In genomic region chr1:180231506-180232420, GRCh38 we compare ENCODE assay signal across 8 cellular contexts. TPM values are rescaled to one million over a fixed set of nuclear protein-coding genes. Genes with fewer than 3 reads are reported as not detected.
DNase-seq lines count a peak whose midpoint lies in the region; ATAC-seq lines count a peak whose summit lies in the region.

No MANE protein-coding gene starts in this region.

- H3K4me3 ChIP-seq in iPS-18c (ENCODE audit: insufficient read depth, low read depth, low read length) = peak overlapping the region; percentile 55; the same call in 1 of the 2 replicates

- peak; percentile 64 for DNase-seq in activated effector memory CD4-positive, alpha-beta T cell treated with anti-CD3 and anti-CD28 coated beads, Interleukin-2, amount 50 U/mL, for 16 hours
- no peak for DNase-seq in activated effector memory CD4-positive, alpha-beta T cell treated with Interleukin-2 at 50 U/mL for 16 hours
- DNase-seq in NCI-H146 treated with DMSO at 0.1 percent for 48 hours (lab: John Stamatoyannopoulos, UW; ENCODE audit: unreplicated experiment) = peak; percentile 21
- DNase-seq in activated T-cell treated with anti-CD3 and anti-CD28 coated beads, Interleukin-2, amount 50 U/mL, for 72 hours = peak; percentile 48
- DNase-seq in stimulated activated naive CD8-positive, alpha-beta T cell treated with anti-CD3 and anti-CD28 coated beads, Interleukin-15, Interleukin-2, amounts not matched to agents 100 U/mL and 50 U/mL, for 24 hours = peak; percentile 23
- no peak for DNase-seq in activated gamma-delta T cell treated with Interleukin-2 at 50 U/mL for 16 hours

- H3K27me3 Mint-ChIP-seq in activated T-cell treated with anti-CD3 and anti-CD28 coated beads, Interleukin-2, amount 50 U/mL, for 72 hours (ENCODE audit: low read depth) = peaks cover 74% of the 10 kb centered on the region

- peaks cover 50% of the 10 kb centered on the region for H3K4me1 Mint-ChIP-seq in activated T-cell treated with anti-CD3 and anti-CD28 coated beads, Interleukin-2, amount 50 U/mL, for 72 hours (ENCODE audit: low read depth)

- no peaks in the 10 kb centered on the region for H3K36me3 Mint-ChIP-seq in activated T-cell treated with anti-CD3 and anti-CD28 coated beads, Interleukin-2, amount 50 U/mL, for 72 hours (ENCODE audit: insufficient read depth in 2 of 2)

- H3K9me3 Mint-ChIP-seq in activated T-cell treated with anti-CD3 and anti-CD28 coated beads, Interleukin-2, amount 50 U/mL, for 72 hours = no peaks in the 10 kb centered on the region

- H3K9me3 ChIP-seq in iPS-18c (ENCODE audit: control insufficient read depth, insufficient read depth, low read length) = peaks cover 6% of the 10 kb centered on the region

- peak; percentile 39 to 41 for ATAC-seq in activated T-cell treated with anti-CD3 and anti-CD28 coated beads, Interleukin-2, amount 50 U/mL, for 72 hours (replicated peaks in 1 of 2)
- ATAC-seq in stimulated activated naive CD8-positive, alpha-beta T cell treated with anti-CD3 and anti-CD28 coated beads, Interleukin-15, Interleukin-2, amounts not matched to agents 100 U/mL and 50 U/mL, for 24 hours = no peak
- no peak for ATAC-seq in GM21786 (IDR thresholded peaks at IDR 0.05; ENCODE audit: unreplicated experiment)

- H3K27ac Mint-ChIP-seq in activated T-cell treated with anti-CD3 and anti-CD28 coated beads, Interleukin-2, amount 50 U/mL, for 72 hours = no peak overlapping the region

- peak overlapping the region; percentile 70 to 83 for H3K4me3 Mint-ChIP-seq in activated T-cell treated with anti-CD3 and anti-CD28 coated beads, Interleukin-2, amount 50 U/mL, for 72 hours

RNA-seq across cellular contexts. Expression of gene LHX4, which starts 1.7 kb away (rescaled TPM):
- not detected for total RNA-seq in activated T-cell treated with anti-CD3 and anti-CD28 coated beads, Interleukin-2, amount 50 U/mL, for 72 hours

Comparison
In these comparisons a context has a peak if more than half of its experiments do, and no peak if none do; other contexts are left out.
1. DNase-seq: peak in activated effector memory CD4-positive, alpha-beta T cell treated with anti-CD3 and anti-CD28 coated beads, Interleukin-2, amount 50 U/mL, for 16 hours (single experiment), NCI-H146 treated with DMSO at 0.1 percent for 48 hours (single experiment), activated T-cell treated with anti-CD3 and anti-CD28 coated beads, Interleukin-2, amount 50 U/mL, for 72 hours (2 of 2) and stimulated activated naive CD8-positive, alpha-beta T cell treated with anti-CD3 and anti-CD28 coated beads, Interleukin-15, Interleukin-2, amounts not matched to agents 100 U/mL and 50 U/mL, for 24 hours (single experiment); none in activated effector memory CD4-positive, alpha-beta T cell treated with Interleukin-2 at 50 U/mL for 16 hours (single experiment) and activated gamma-delta T cell treated with Interleukin-2 at 50 U/mL for 16 hours (single experiment).
2. ATAC-seq: peak in activated T-cell treated with anti-CD3 and anti-CD28 coated beads, Interleukin-2, amount 50 U/mL, for 72 hours (2 of 2); none in stimulated activated naive CD8-positive, alpha-beta T cell treated with anti-CD3 and anti-CD28 coated beads, Interleukin-15, Interleukin-2, amounts not matched to agents 100 U/mL and 50 U/mL, for 24 hours (single experiment) and GM21786 (single experiment).